Comparison of ENCODE assay signal across 35 cellular contexts in the genomic region with DNA sequence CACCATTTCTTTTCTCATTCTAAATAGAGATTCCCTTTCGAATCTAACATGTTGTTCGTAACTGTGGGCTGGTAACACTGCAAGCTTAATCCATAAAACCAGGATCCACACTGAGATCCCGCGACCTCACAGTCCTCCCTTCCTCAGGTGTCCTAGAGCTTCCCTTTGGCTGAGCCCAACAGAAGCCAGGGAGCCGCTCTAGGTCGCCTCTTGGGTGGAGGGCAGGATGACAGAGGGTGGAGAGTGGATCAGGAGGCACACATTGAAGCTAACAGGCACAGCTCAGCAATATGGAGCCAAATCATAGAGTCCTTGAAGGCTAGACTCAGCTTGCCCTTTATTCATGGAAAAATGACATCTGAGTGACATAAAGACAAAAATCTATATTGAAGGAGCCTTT.
"Had no signal": no experiment of that assay in that cellular context is flagged by ENCODE, and none has a peak within 500 bp of the region (broad histone marks: within the 10 kb centered on the region; RNA-seq: fewer than 3 reads in every experiment).

No MANE protein-coding gene starts in this region.

- H3K9me3 ChIP-seq: adrenal gland, body of pancreas, breast epithelium had no signal

- H3K27me3 Mint-ChIP-seq: activated CD4-positive, alpha-beta memory T cell treated with anti-CD3 and anti-CD28 coated beads for 36 hours; activated CD4-positive, alpha-beta T cell treated with anti-CD3 and anti-CD28 coated beads, Interleukin-2, amount 10 ng/mL, durations not matched to agents 24 days and 14 days; activated CD8-positive, alpha-beta T cell treated with anti-CD3 and anti-CD28 coated beads for 36 hours; activated naive CD8-positive, alpha-beta T cell treated with anti-CD3 and anti-CD28 coated beads for 36 hours; activated T-helper 17 cell treated with anti-CD3 and anti-CD28 coated beads, Interleukin-2, amount 50 U/mL, for 72 hours had no signal

- H3K36me3 Mint-ChIP-seq: activated CD4-positive, alpha-beta memory T cell treated with anti-CD3 and anti-CD28 coated beads for 36 hours; activated naive CD4-positive, alpha-beta T cell treated with anti-CD3 and anti-CD28 coated beads, Interleukin-2, amount 50 U/mL, for 72 hours; activated naive CD8-positive, alpha-beta T cell treated with anti-CD3 and anti-CD28 coated beads for 36 hours had no signal

- DNase-seq: activated B cell treated with CpG ODN at 0.5 μM for 24 hours; activated CD4-positive, alpha-beta memory T cell treated with anti-CD3 and anti-CD28 coated beads for 36 hours; activated CD4-positive, alpha-beta T cell treated with anti-CD3 and anti-CD28 coated beads for 4 hours; activated CD4-positive, alpha-beta T cell treated with anti-CD3 and anti-CD28 coated beads, Interleukin-2, amount 10 ng/mL, durations not matched to agents 24 days and 14 days; activated CD4-positive, alpha-beta T cell treated with anti-CD3 and anti-CD28 coated beads, Interleukin-2, amount 50 U/mL, for 1 hour; activated CD4-positive, alpha-beta T cell treated with anti-CD3 and anti-CD28 coated beads, Interleukin-2, amount 50 U/mL, for 4 hours; activated CD4-positive, CD25-positive, alpha-beta regulatory T cell treated with anti-CD3 and anti-CD28 coated beads, Interleukin-2, amount 50 U/mL, for 72 hours; activated CD8-positive, alpha-beta memory T cell treated with anti-CD3 and anti-CD28 coated beads, Interleukin-2, amount 50 U/mL, for 4 hours; activated CD8-positive, alpha-beta T cell treated with anti-CD3 and anti-CD28 coated beads for 36 hours; activated effector memory CD4-positive, alpha-beta T cell treated with anti-CD3 and anti-CD28 coated beads, Interleukin-2, amount 50 U/mL, for 16 hours; activated gamma-delta T cell treated with Interleukin-2 at 50 U/mL for 16 hours; activated naive CD4-positive, alpha-beta T cell; activated naive CD4-positive, alpha-beta T cell treated with anti-CD3 and anti-CD28 coated beads for 36 hours; activated naive CD4-positive, alpha-beta T cell treated with anti-CD3 and anti-CD28 coated beads, Interleukin-2, amount 50 U/mL, for 16 hours; activated naive CD8-positive, alpha-beta T cell treated with anti-CD3 and anti-CD28 coated beads for 36 hours; activated T-cell treated with anti-CD3 and anti-CD28 coated beads for 4 hours; activated T-cell treated with anti-CD3 and anti-CD28 coated beads, Interleukin-2, amount 50 U/mL, for 1 hour; activated T-cell treated with anti-CD3 and anti-CD28 coated beads, Interleukin-2, amount 50 U/mL, for 4 hours; activated T-cell treated with anti-CD3 and anti-CD28 coated beads, Interleukin-2, amount 50 U/mL, for 72 hours; amniotic stem cell; aorta; body of pancreas; brain microvascular endothelial cell; central memory CD4-positive, alpha-beta T cell; T-helper 1 cell; T-helper 2 cell; T-helper 9 cell had no signal

- H3K4me1 ChIP-seq: adrenal gland, body of pancreas, breast epithelium had no signal

- H3K4me1 Mint-ChIP-seq: activated B cell treated with CpG ODN at 0.5 μM for 24 hours; activated CD4-positive, alpha-beta T cell treated with anti-CD3 and anti-CD28 coated beads, Interleukin-2, amount 10 ng/mL, durations not matched to agents 24 days and 14 days; activated naive CD8-positive, alpha-beta T cell treated with anti-CD3 and anti-CD28 coated beads for 36 hours; activated T-helper 17 cell treated with anti-CD3 and anti-CD28 coated beads, Interleukin-2, amount 50 U/mL, for 72 hours had no signal

- H3K27ac Mint-ChIP-seq: activated B cell treated with CpG ODN at 0.5 μM for 24 hours; activated CD4-positive, alpha-beta memory T cell treated with anti-CD3 and anti-CD28 coated beads for 36 hours; activated CD4-positive, alpha-beta T cell treated with anti-CD3 and anti-CD28 coated beads, Interleukin-2, amount 10 ng/mL, durations not matched to agents 24 days and 14 days; activated CD8-positive, alpha-beta T cell treated with anti-CD3 and anti-CD28 coated beads for 36 hours; activated naive CD4-positive, alpha-beta T cell treated with anti-CD3 and anti-CD28 coated beads for 36 hours; activated naive CD4-positive, alpha-beta T cell treated with anti-CD3 and anti-CD28 coated beads, Interleukin-2, amount 50 U/mL, for 72 hours; activated naive CD8-positive, alpha-beta T cell treated with anti-CD3 and anti-CD28 coated beads for 36 hours; activated T-cell treated with anti-CD3 and anti-CD28 coated beads, Interleukin-2, amount 50 U/mL, for 72 hours; activated T-helper 1 cell treated with anti-CD3 and anti-CD28 coated beads, Interleukin-12 subunit alpha, Interleukin-12 subunit beta, Interleukin-2, Interleukin-4 antibody, amounts not matched to agents 30 ng/mL and 10 ng/mL and 1 ng/mL, durations not matched to agents 14 hours and 24 hours and 36 hours; activated T-helper 17 cell treated with anti-CD3 and anti-CD28 coated beads, Interleukin-2, amount 50 U/mL, for 72 hours; T-helper 1 cell treated with Interleukin-12 subunit alpha and Interleukin-12 subunit beta and Interleukin-4 antibody, amounts not matched to agents 30 μg/mL and 1 μg/mL, for 36 hours; T-helper 2 cell treated with Interferon-gamma antibody and Interleukin-4, amounts not matched to agents 5 μg/mL and 100 μg/mL, for 36 hours had no signal

- ATAC-seq: activated CD8-positive, alpha-beta T cell treated with anti-CD3 and anti-CD28 coated beads for 36 hours; activated naive CD4-positive, alpha-beta T cell treated with anti-CD3 and anti-CD28 coated beads, Interleukin-2, amount 50 U/mL, for 72 hours; activated T-cell treated with anti-CD3 and anti-CD28 coated beads, Interleukin-2, amount 50 U/mL, for 4 hours; activated T-cell treated with anti-CD3 and anti-CD28 coated beads, Interleukin-2, amount 50 U/mL, for 72 hours; activated T-helper 17 cell treated with anti-CD3 and anti-CD28 coated beads, Interleukin-2, amount 50 U/mL, for 72 hours; body of pancreas had no signal

- H3K27ac ChIP-seq: body of pancreas, brain microvascular endothelial cell, breast epithelium, VCaP had no signal

- H3K36me3 ChIP-seq: adrenal gland, brain microvascular endothelial cell, breast epithelium had no signal

- H3K4me3 Mint-ChIP-seq: activated B cell treated with CpG ODN at 0.5 μM for 24 hours; activated CD4-positive, alpha-beta memory T cell treated with anti-CD3 and anti-CD28 coated beads for 36 hours; activated CD4-positive, alpha-beta T cell treated with anti-CD3 and anti-CD28 coated beads, Interleukin-2, amount 10 ng/mL, durations not matched to agents 24 days and 14 days; activated CD8-positive, alpha-beta T cell treated with anti-CD3 and anti-CD28 coated beads for 36 hours; activated naive CD4-positive, alpha-beta T cell treated with anti-CD3 and anti-CD28 coated beads for 36 hours; activated naive CD8-positive, alpha-beta T cell treated with anti-CD3 and anti-CD28 coated beads for 36 hours; activated T-cell treated with anti-CD3 and anti-CD28 coated beads, Interleukin-2, amount 50 U/mL, for 4 hours; activated T-cell treated with anti-CD3 and anti-CD28 coated beads, Interleukin-2, amount 50 U/mL, for 72 hours; activated T-helper 1 cell treated with anti-CD3 and anti-CD28 coated beads, Interleukin-12 subunit alpha, Interleukin-12 subunit beta, Interleukin-2, Interleukin-4 antibody, amounts not matched to agents 30 ng/mL and 10 ng/mL and 1 ng/mL, durations not matched to agents 14 hours and 24 hours and 36 hours; activated T-helper 17 cell treated with anti-CD3 and anti-CD28 coated beads, Interleukin-2, amount 50 U/mL, for 72 hours; T-helper 1 cell treated with Interleukin-12 subunit alpha and Interleukin-12 subunit beta and Interleukin-4 antibody, amounts not matched to agents 30 μg/mL and 1 μg/mL, for 36 hours; T-helper 2 cell treated with Interferon-gamma antibody and Interleukin-4, amounts not matched to agents 5 μg/mL and 100 μg/mL, for 36 hours had no signal

- H3K4me3 ChIP-seq: adrenal gland, body of pancreas, breast epithelium had no signal

- H3K9me3 Mint-ChIP-seq: activated B cell treated with CpG ODN at 0.5 μM for 24 hours; activated CD4-positive, alpha-beta memory T cell treated with anti-CD3 and anti-CD28 coated beads for 36 hours; activated CD4-positive, alpha-beta T cell treated with anti-CD3 and anti-CD28 coated beads, Interleukin-2, amount 10 ng/mL, durations not matched to agents 24 days and 14 days; activated CD8-positive, alpha-beta T cell treated with anti-CD3 and anti-CD28 coated beads for 36 hours; activated naive CD4-positive, alpha-beta T cell treated with anti-CD3 and anti-CD28 coated beads for 36 hours; activated naive CD4-positive, alpha-beta T cell treated with anti-CD3 and anti-CD28 coated beads, Interleukin-2, amount 50 U/mL, for 72 hours; activated naive CD8-positive, alpha-beta T cell treated with anti-CD3 and anti-CD28 coated beads for 36 hours; activated T-cell treated with anti-CD3 and anti-CD28 coated beads, Interleukin-2, amount 50 U/mL, for 4 hours; activated T-cell treated with anti-CD3 and anti-CD28 coated beads, Interleukin-2, amount 50 U/mL, for 72 hours; activated T-helper 1 cell treated with anti-CD3 and anti-CD28 coated beads, Interleukin-12 subunit alpha, Interleukin-12 subunit beta, Interleukin-2, Interleukin-4 antibody, amounts not matched to agents 30 ng/mL and 10 ng/mL and 1 ng/mL, durations not matched to agents 14 hours and 24 hours and 36 hours; activated T-helper 17 cell treated with anti-CD3 and anti-CD28 coated beads, Interleukin-2, amount 50 U/mL, for 72 hours; T-helper 1 cell treated with Interleukin-12 subunit alpha and Interleukin-12 subunit beta and Interleukin-4 antibody, amounts not matched to agents 30 μg/mL and 1 μg/mL, for 36 hours; T-helper 2 cell treated with Interferon-gamma antibody and Interleukin-4, amounts not matched to agents 5 μg/mL and 100 μg/mL, for 36 hours had no signal

- H3K27me3 ChIP-seq: adrenal gland, body of pancreas, brain microvascular endothelial cell, breast epithelium had no signal
